ENCODE assay signal across 8 cellular contexts in genomic region chr5:53478411-53479044, GRCh38. TPM values are rescaled to one million over a fixed set of nuclear protein-coding genes. Genes with fewer than 3 reads are reported as not detected.
A peak's percentile ranks its signal among the peaks of the same experiment; 100 is the strongest.
DNase-seq lines count a peak whose midpoint lies in the region; ATAC-seq and TF ChIP-seq lines count a peak whose summit lies in the region.

No MANE protein-coding gene starts in this region.

- peak; percentile 28 to 83 (median 58) for TF ChIP-seq CTCF in adrenal gland (IDR thresholded peaks at IDR 0.05)
- TF ChIP-seq CTCF in right atrium auricular region (IDR thresholded peaks at IDR 0.05): peak in 1 of 2 donors; percentile 69

- intact Hi-C loops in adrenal gland (cut with DNase I): no loop called here

- H3K4me1 ChIP-seq in adrenal gland (replicated peaks in 1 of 2) (peaks cover 0 to 17% of the 10 kb centered on the region in 2 donors), right atrium auricular region (peaks cover 0 to 21% of the 10 kb centered on the region in 2 donors)

- no peak for TF ChIP-seq POLR2A in adrenal gland (IDR thresholded peaks at IDR 0.05)

- H3K36me3 ChIP-seq in adrenal gland (replicated peaks in 1 of 2) (no peaks in the 10 kb centered on the region), right atrium auricular region (no peaks in the 10 kb centered on the region)

- H3K27me3 ChIP-seq in adrenal gland (no peaks in the 10 kb centered on the region), right atrium auricular region (no peaks in the 10 kb centered on the region)

- peak; percentile 38 for ATAC-seq in HG02642 (IDR thresholded peaks at IDR 0.05; ENCODE audit: poor library complexity, unreplicated experiment)
- no peak for ATAC-seq in HG02623 (IDR thresholded peaks at IDR 0.05; ENCODE audit: unreplicated experiment)
- ATAC-seq in HG03469 (IDR thresholded peaks at IDR 0.05; ENCODE audit: unreplicated experiment): no peak

- WGBS in adrenal gland, 4 donors: 1 to 3% (median 1%) methylated on average over 18 to 26 of the region's 26 CpGs

- H3K9me3 ChIP-seq in adrenal gland (replicated peaks in 1 of 3): no peaks in the 10 kb centered on the region
- H3K9me3 ChIP-seq in right atrium auricular region: no peaks in the 10 kb centered on the region

- H3K27ac ChIP-seq in adrenal gland (no peak overlapping the region), right atrium auricular region (no peak overlapping the region)

- DNase-seq in DMS53 treated with DMSO at 0.1 percent for 48 hours (lab: John Stamatoyannopoulos, UW; ENCODE audit: unreplicated experiment): peak; percentile 73
- peak; percentile 59 for DNase-seq in NCI-H526 treated with DMSO at 0.1 percent for 48 hours (lab: John Stamatoyannopoulos, UW)
- DNase-seq in adrenal gland: peak in 6 of 7 donors; percentile 31 to 38 (median 34)
- no peak for DNase-seq in right atrium auricular region (ENCODE audit: low spot score)
- DNase-seq in renal cortical epithelial cell (ENCODE audit: low read depth): peak; percentile 66

- H3K4me3 ChIP-seq in adrenal gland (peak overlapping the region in 2 of 4 donors; percentile 7 to 82), right atrium auricular region (peak overlapping the region; percentile 48 to 66)

RNA-seq across cellular contexts. Expression of gene FST, which starts 1.9 kb away (rescaled TPM):
- total RNA-seq in adrenal gland: 10 to 100 TPM in 1 of 8 donors, 1 to 10 TPM in 7; 1.5 to 14.2 (median 2.9) TPM
- 1 to 10 TPM; 3.1 to 8.9 (median 3.6) TPM for polyA plus RNA-seq in adrenal gland
- 1 to 10 TPM in 1 of 2 donors, under 1 TPM in 1; 0.70 to 1.5 TPM for total RNA-seq in right atrium auricular region
- total RNA-seq in renal cortical epithelial cell: 0.15 and 0.87 TPM in 2 replicates
